Comparison of ENCODE assay signal across 1 cellular context in the genomic region with DNA sequence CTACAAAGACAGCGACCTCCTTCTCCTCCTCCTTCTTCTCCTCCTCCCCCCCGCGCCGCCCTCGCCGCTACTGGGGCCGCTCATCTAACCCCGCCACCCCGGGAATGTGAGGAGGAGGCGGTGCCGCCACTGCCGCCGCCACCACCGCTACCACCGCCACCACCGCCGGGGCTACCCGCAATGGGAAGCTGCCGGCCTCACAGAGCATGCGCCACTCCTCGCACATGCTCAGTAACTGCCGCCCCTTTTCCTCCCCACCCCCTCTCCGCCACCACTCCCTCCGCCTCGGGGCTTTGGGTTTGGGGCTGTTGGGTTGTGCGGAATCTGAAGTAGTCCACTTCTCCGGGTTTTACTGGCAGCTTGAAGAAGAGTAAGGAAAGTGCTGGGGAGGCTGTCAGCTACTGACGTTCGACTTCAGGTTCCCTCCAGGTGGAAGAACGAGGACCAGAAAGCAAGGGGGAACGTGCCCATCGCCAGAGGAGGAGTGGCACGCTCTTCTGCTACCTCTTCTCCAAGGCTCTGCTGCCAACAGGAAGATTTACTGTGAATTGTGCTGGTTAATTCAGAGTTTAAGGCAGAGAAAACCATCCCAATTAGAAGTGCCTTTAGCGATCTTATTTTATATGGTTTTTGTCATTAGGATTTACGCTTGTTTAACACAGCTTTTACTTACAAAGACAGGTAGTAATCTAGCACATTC.
TF ChIP-seq lines count a peak whose summit lies in the region.

A gene with protein sequence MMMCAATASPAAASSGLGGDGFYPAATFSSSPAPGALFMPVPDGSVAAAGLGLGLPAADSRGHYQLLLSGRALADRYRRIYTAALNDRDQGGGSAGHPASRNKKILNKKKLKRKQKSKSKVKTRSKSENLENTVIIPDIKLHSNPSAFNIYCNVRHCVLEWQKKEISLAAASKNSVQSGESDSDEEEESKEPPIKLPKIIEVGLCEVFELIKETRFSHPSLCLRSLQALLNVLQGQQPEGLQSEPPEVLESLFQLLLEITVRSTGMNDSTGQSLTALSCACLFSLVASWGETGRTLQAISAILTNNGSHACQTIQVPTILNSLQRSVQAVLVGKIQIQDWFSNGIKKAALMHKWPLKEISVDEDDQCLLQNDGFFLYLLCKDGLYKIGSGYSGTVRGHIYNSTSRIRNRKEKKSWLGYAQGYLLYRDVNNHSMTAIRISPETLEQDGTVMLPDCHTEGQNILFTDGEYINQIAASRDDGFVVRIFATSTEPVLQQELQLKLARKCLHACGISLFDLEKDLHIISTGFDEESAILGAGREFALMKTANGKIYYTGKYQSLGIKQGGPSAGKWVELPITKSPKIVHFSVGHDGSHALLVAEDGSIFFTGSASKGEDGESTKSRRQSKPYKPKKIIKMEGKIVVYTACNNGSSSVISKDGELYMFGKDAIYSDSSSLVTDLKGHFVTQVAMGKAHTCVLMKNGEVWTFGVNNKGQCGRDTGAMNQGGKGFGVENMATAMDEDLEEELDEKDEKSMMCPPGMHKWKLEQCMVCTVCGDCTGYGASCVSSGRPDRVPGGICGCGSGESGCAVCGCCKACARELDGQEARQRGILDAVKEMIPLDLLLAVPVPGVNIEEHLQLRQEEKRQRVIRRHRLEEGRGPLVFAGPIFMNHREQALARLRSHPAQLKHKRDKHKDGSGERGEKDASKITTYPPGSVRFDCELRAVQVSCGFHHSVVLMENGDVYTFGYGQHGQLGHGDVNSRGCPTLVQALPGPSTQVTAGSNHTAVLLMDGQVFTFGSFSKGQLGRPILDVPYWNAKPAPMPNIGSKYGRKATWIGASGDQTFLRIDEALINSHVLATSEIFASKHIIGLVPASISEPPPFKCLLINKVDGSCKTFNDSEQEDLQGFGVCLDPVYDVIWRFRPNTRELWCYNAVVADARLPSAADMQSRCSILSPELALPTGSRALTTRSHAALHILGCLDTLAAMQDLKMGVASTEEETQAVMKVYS (N-terminal part only) (minus strand): TSS at position 190 of the 700 bp plus-strand sequence. CDS start 319 bp downstream, outside the sequence.

TF ChIP-seq in HepG2, 621 proteins besides CTCF, POLR2A, EP300 and RAD21 (continued from another document):
- TF ChIP-seq, protein P1, sequence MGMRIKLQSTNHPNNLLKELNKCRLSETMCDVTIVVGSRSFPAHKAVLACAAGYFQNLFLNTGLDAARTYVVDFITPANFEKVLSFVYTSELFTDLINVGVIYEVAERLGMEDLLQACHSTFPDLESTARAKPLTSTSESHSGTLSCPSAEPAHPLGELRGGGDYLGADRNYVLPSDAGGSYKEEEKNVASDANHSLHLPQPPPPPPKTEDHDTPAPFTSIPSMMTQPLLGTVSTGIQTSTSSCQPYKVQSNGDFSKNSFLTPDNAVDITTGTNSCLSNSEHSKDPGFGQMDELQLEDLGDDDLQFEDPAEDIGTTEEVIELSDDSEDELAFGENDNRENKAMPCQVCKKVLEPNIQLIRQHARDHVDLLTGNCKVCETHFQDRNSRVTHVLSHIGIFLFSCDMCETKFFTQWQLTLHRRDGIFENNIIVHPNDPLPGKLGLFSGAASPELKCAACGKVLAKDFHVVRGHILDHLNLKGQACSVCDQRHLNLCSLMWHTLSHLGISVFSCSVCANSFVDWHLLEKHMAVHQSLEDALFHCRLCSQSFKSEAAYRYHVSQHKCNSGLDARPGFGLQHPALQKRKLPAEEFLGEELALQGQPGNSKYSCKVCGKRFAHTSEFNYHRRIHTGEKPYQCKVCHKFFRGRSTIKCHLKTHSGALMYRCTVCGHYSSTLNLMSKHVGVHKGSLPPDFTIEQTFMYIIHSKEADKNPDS (CRISPR knock-in tag; IDR thresholded peaks at IDR 0.05), result no peak
- TF ChIP-seq CREM (IDR thresholded peaks at IDR 0.05), result peak; percentile 44; the same call in 1 of the 2 replicates
- no peak for TF ChIP-seq CREM (CRISPR knock-in tag; IDR thresholded peaks at IDR 0.05)
- TF ChIP-seq, protein P2, sequence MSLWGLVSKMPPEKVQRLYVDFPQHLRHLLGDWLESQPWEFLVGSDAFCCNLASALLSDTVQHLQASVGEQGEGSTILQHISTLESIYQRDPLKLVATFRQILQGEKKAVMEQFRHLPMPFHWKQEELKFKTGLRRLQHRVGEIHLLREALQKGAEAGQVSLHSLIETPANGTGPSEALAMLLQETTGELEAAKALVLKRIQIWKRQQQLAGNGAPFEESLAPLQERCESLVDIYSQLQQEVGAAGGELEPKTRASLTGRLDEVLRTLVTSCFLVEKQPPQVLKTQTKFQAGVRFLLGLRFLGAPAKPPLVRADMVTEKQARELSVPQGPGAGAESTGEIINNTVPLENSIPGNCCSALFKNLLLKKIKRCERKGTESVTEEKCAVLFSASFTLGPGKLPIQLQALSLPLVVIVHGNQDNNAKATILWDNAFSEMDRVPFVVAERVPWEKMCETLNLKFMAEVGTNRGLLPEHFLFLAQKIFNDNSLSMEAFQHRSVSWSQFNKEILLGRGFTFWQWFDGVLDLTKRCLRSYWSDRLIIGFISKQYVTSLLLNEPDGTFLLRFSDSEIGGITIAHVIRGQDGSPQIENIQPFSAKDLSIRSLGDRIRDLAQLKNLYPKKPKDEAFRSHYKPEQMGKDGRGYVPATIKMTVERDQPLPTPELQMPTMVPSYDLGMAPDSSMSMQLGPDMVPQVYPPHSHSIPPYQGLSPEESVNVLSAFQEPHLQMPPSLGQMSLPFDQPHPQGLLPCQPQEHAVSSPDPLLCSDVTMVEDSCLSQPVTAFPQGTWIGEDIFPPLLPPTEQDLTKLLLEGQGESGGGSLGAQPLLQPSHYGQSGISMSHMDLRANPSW (CRISPR knock-in tag; IDR thresholded peaks at IDR 0.05; ENCODE audit: borderline replicate concordance), result 0 out of 2 replicates have a peak, but pooled peaks have one; percentile 41
- TF ChIP-seq PLRG1 (conservative IDR thresholded peaks at IDR 0.05), result no peak
- TF ChIP-seq, protein P3, sequence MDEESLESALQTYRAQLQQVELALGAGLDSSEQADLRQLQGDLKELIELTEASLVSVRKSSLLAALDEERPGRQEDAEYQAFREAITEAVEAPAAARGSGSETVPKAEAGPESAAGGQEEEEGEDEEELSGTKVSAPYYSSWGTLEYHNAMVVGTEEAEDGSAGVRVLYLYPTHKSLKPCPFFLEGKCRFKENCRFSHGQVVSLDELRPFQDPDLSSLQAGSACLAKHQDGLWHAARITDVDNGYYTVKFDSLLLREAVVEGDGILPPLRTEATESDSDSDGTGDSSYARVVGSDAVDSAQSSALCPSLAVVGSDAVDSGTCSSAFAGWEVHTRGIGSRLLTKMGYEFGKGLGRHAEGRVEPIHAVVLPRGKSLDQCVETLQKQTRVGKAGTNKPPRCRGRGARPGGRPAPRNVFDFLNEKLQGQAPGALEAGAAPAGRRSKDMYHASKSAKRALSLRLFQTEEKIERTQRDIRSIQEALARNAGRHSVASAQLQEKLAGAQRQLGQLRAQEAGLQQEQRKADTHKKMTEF (CRISPR knock-in tag; IDR thresholded peaks at IDR 0.05), result 0 out of 2 replicates have a peak, but pooled peaks have one; percentile 74
- TF ChIP-seq ZNF589 (CRISPR knock-in tag; conservative IDR thresholded peaks at IDR 0.05), result no peak
- peak; percentile 72 for TF ChIP-seq RXRA (CRISPR knock-in tag; IDR thresholded peaks at IDR 0.05)
- TF ChIP-seq ZMAT3 (CRISPR knock-in tag; conservative IDR thresholded peaks at IDR 0.05), result 0 out of 2 replicates have a peak, but pooled peaks have one; percentile 30
- no peak for TF ChIP-seq SALL2 (CRISPR knock-in tag; IDR thresholded peaks at IDR 0.05)
- TF ChIP-seq AGO1 (IDR thresholded peaks at IDR 0.05; ENCODE audit: low read depth, low read length, poor library complexity, severe bottlenecking), result no peak
- TF ChIP-seq ZNF263 (CRISPR knock-in tag; IDR thresholded peaks at IDR 0.05), result 0 out of 2 replicates have a peak, but pooled peaks have one; percentile 26
- peak; percentile 76 for TF ChIP-seq TAF1 (CRISPR knock-in tag; IDR thresholded peaks at IDR 0.05)
- TF ChIP-seq, protein P4, sequence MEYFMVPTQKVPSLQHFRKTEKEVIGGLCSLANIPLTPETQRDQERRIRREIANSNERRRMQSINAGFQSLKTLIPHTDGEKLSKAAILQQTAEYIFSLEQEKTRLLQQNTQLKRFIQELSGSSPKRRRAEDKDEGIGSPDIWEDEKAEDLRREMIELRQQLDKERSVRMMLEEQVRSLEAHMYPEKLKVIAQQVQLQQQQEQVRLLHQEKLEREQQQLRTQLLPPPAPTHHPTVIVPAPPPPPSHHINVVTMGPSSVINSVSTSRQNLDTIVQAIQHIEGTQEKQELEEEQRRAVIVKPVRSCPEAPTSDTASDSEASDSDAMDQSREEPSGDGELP (IDR thresholded peaks at IDR 0.05; ENCODE audit: borderline replicate concordance, low read depth), result peak; percentile 49; the same call in 1 of the 2 replicates
- TF ChIP-seq SRSF1 (optimal IDR thresholded peaks at IDR 0.05; ENCODE audit: low read depth, low read length), result no peak
- peak; percentile 65 for TF ChIP-seq ZEB1 (IDR thresholded peaks at IDR 0.05; ENCODE audit: insufficient replicate concordance, low read depth)
- no peak for TF ChIP-seq ESRRA (CRISPR knock-in tag; IDR thresholded peaks at IDR 0.05; ENCODE audit: low read depth)
- peak; percentile 63; the same call in 1 of the 2 replicates for TF ChIP-seq ZFP37 (CRISPR knock-in tag; IDR thresholded peaks at IDR 0.05; ENCODE audit: borderline replicate concordance)
